ENCODE assay signal across 12 cellular contexts in genomic region chr2:165897074-165897683, GRCh38. TPM values are rescaled to one million over a fixed set of nuclear protein-coding genes. Genes with fewer than 3 reads are reported as not detected.
A peak's percentile ranks its signal among the peaks of the same experiment; 100 is the strongest.
DNase-seq lines count a peak whose midpoint lies in the region; ATAC-seq and TF ChIP-seq lines count a peak whose summit lies in the region.
"Had no signal": no experiment of that assay in that cellular context is flagged by ENCODE, and none has a peak within 500 bp of the region (broad histone marks: within the 10 kb centered on the region; RNA-seq: fewer than 3 reads in every experiment).

No MANE protein-coding gene starts in this region.

- H3K9me3 Mint-ChIP-seq in neural crest cell = peaks cover 5% of the 10 kb centered on the region
- no peaks in the 10 kb centered on the region for H3K9me3 Mint-ChIP-seq in activated naive CD4-positive, alpha-beta T cell treated with anti-CD3 and anti-CD28 coated beads for 36 hours

- intact Hi-C loops in activated naive CD4-positive, alpha-beta T cell treated with anti-CD3 and anti-CD28 coated beads for 36 hours (cut with micrococcal nuclease) = no loop called here

- peaks cover 52% of the 10 kb centered on the region for H3K4me1 Mint-ChIP-seq in neural crest cell
- H3K4me1 Mint-ChIP-seq in activated naive CD4-positive, alpha-beta T cell treated with anti-CD3 and anti-CD28 coated beads for 36 hours (ENCODE audit: low read depth) = peaks cover 2% of the 10 kb centered on the region

- no peak overlapping the region for H3K27ac Mint-ChIP-seq in neural crest cell (ENCODE audit: unreplicated experiment)
- no peak overlapping the region for H3K27ac Mint-ChIP-seq in activated naive CD4-positive, alpha-beta T cell treated with anti-CD3 and anti-CD28 coated beads for 36 hours

- no peak for TF ChIP-seq CTCF in neural crest cell (conservative IDR thresholded peaks at IDR 0.05)

- ATAC-seq in GM18873 (IDR thresholded peaks at IDR 0.05; ENCODE audit: low FRiP score, unreplicated experiment) = peak; percentile 9
- ATAC-seq in GM21529 (IDR thresholded peaks at IDR 0.05; ENCODE audit: unreplicated experiment) = peak; percentile 18
- peak; percentile 1 for ATAC-seq in HG03159 (IDR thresholded peaks at IDR 0.05; ENCODE audit: unreplicated experiment)
- ATAC-seq: stimulated activated naive CD8-positive, alpha-beta T cell treated with anti-CD3 and anti-CD28 coated beads, Interleukin-15, Interleukin-2, amounts not matched to agents 100 U/mL and 50 U/mL, for 24 hours had no signal

- H3K4me3 Mint-ChIP-seq in neural crest cell = peak overlapping the region; percentile 1
- no peak overlapping the region for H3K4me3 Mint-ChIP-seq in activated naive CD4-positive, alpha-beta T cell treated with anti-CD3 and anti-CD28 coated beads for 36 hours

- DNase-seq in neural crest cell (ENCODE audit: low read depth, low spot score) (no peak), putamen (ENCODE audit: low spot score) (no peak), AG08395 (ENCODE audit: low spot score) (no peak)
- DNase-seq in activated naive CD4-positive, alpha-beta T cell treated with Interleukin-2 at 50 U/mL for 16 hours = no peak
- no peak for DNase-seq in activated naive CD4-positive, alpha-beta T cell treated with anti-CD3 and anti-CD28 coated beads for 36 hours
- DNase-seq: mammary epithelial cell; NCI-H2171 treated with DMSO at 0.1 percent for 48 hours; nucleus accumbens; stimulated activated naive CD8-positive, alpha-beta T cell treated with anti-CD3 and anti-CD28 coated beads, Interleukin-15, Interleukin-2, amounts not matched to agents 100 U/mL and 50 U/mL, for 24 hours had no signal

- peaks cover 43% of the 10 kb centered on the region for H3K36me3 Mint-ChIP-seq in neural crest cell (ENCODE audit: low read depth)
- H3K36me3 Mint-ChIP-seq in activated naive CD4-positive, alpha-beta T cell treated with anti-CD3 and anti-CD28 coated beads for 36 hours (ENCODE audit: low read depth) = peaks cover 44% of the 10 kb centered on the region

- CTCF ChIA-PET in activated naive CD4-positive, alpha-beta T cell treated with anti-CD3 and anti-CD28 coated beads for 36 hours (lab: Charles Lee) = no interaction called here

- H3K27me3 Mint-ChIP-seq in neural crest cell (ENCODE audit: low read depth) = no peaks in the 10 kb centered on the region
- H3K27me3 Mint-ChIP-seq in activated naive CD4-positive, alpha-beta T cell treated with anti-CD3 and anti-CD28 coated beads for 36 hours (ENCODE audit: low read depth) = no peaks in the 10 kb centered on the region

RNA-seq across cellular contexts. Expression of gene TTC21B, which starts 56.4 kb away (rescaled TPM):
- total RNA-seq in neural crest cell = 33.0 and 38.4 TPM in 2 replicates
- 10 to 100 TPM; 22.6 TPM for total RNA-seq in activated naive CD4-positive, alpha-beta T cell treated with anti-CD3 and anti-CD28 coated beads for 36 hours
